Comparison of ENCODE assay signal across 27 cellular contexts in genomic region chr12:105196090-105196489, GRCh38.
"Had no signal": no experiment of that assay in that cellular context is flagged by ENCODE, and none has a peak within 500 bp of the region (broad histone marks: within the 10 kb centered on the region; RNA-seq: fewer than 3 reads in every experiment).

No MANE protein-coding gene starts in this region.

- ATAC-seq: naive thymus-derived CD4-positive, alpha-beta T cell; natural killer cell treated with Interleukin-12 subunit alpha and Interleukin-12 subunit beta and Interleukin-15 and Interleukin-18, amount 100 ng/mL, for 72 hours; pancreas; psoas muscle; right cardiac atrium; stimulated activated effector memory CD8-positive, alpha-beta T cell treated with anti-CD3 and anti-CD28 coated beads, Interleukin-12 subunit alpha, Interleukin-12 subunit beta, amount 100 ng/mL, for 72 hours; stimulated activated naive B cell treated with anti-CD40 and anti-IgM and Interleukin-4, amounts not matched to agents 10 μg/mL and 1 μg/mL and 100 μg/mL, for 72 hours had no signal

- H3K4me1 ChIP-seq: pancreas, psoas muscle, thyroid gland, tibial nerve, upper lobe of left lung, vagina had no signal

- H3K27me3 ChIP-seq: neutrophil, pancreas, sigmoid colon, stomach, thyroid gland, tibial nerve, upper lobe of left lung, vagina had no signal

- H3K27me3 Mint-ChIP-seq: naive thymus-derived CD4-positive, alpha-beta T cell; natural killer cell treated with Interleukin-12 subunit alpha and Interleukin-12 subunit beta and Interleukin-15 and Interleukin-18, amount 100 ng/mL, for 72 hours; stimulated activated naive B cell treated with anti-CD40 and anti-IgM and Interleukin-4, amounts not matched to agents 10 μg/mL and 1 μg/mL and 100 μg/mL, for 72 hours; stimulated activated naive CD8-positive, alpha-beta T cell treated with anti-CD3 and anti-CD28 coated beads, Interleukin-15, Interleukin-2, amounts not matched to agents 100 ng/mL and 50 ng/mL, for 24 hours had no signal

- DNase-seq: naive thymus-derived CD4-positive, alpha-beta T cell; nephron progenitor cell; nucleus accumbens; pancreas; psoas muscle; right cardiac atrium; sigmoid colon; small intestine; stimulated activated CD4-positive, alpha-beta T cell treated with anti-CD3 and anti-CD28 coated beads, Interleukin-15, amount 100 ng/mL, for 24 hours; stimulated activated CD4-positive, alpha-beta T cell treated with anti-CD3 and anti-CD28 coated beads, Interleukin-2, amount 100 ng/mL, for 24 hours; stimulated activated CD4-positive, alpha-beta T cell treated with anti-CD3 and anti-CD28 coated beads, Interleukin-2, amount 100 ng/mL, for 48 hours; stimulated activated CD4-positive, alpha-beta T cell treated with anti-CD3 and anti-CD28 coated beads, Interleukin-4, amount 100 ng/mL, for 24 hours; stimulated activated naive B cell treated with anti-CD40 and anti-IgM and Interleukin-4, amounts not matched to agents 10 μg/mL and 1 μg/mL and 100 μg/mL, for 72 hours; stimulated activated naive CD4-positive, alpha-beta T cell treated with Interleukin-2 at 50 U/mL for 16 hours; stomach; thyroid gland; trophoblast cell; upper lobe of left lung had no signal

- H3K9me3 Mint-ChIP-seq: naive thymus-derived CD4-positive, alpha-beta T cell; natural killer cell treated with Interleukin-12 subunit alpha and Interleukin-12 subunit beta and Interleukin-15 and Interleukin-18, amount 100 ng/mL, for 72 hours; nephron progenitor cell; neural crest cell; stimulated activated effector memory CD8-positive, alpha-beta T cell treated with anti-CD3 and anti-CD28 coated beads, Interleukin-12 subunit alpha, Interleukin-12 subunit beta, amount 100 ng/mL, for 72 hours; stimulated activated naive B cell treated with anti-CD40 and anti-IgM and Interleukin-4, amounts not matched to agents 10 μg/mL and 1 μg/mL and 100 μg/mL, for 72 hours; stimulated activated naive CD8-positive, alpha-beta T cell treated with anti-CD3 and anti-CD28 coated beads, Interleukin-15, Interleukin-2, amounts not matched to agents 100 ng/mL and 50 ng/mL, for 24 hours had no signal

- H3K27ac ChIP-seq: pancreas, psoas muscle, sigmoid colon, stomach, thoracic aorta, thyroid gland, tibial nerve, upper lobe of left lung, vagina had no signal

- H3K4me3 Mint-ChIP-seq: naive thymus-derived CD4-positive, alpha-beta T cell; natural killer cell treated with Interleukin-12 subunit alpha and Interleukin-12 subunit beta and Interleukin-15 and Interleukin-18, amount 100 ng/mL, for 72 hours; nephron progenitor cell; neural crest cell; stimulated activated effector memory CD8-positive, alpha-beta T cell treated with anti-CD3 and anti-CD28 coated beads, Interleukin-12 subunit alpha, Interleukin-12 subunit beta, amount 100 ng/mL, for 72 hours; stimulated activated naive B cell treated with anti-CD40 and anti-IgM and Interleukin-4, amounts not matched to agents 10 μg/mL and 1 μg/mL and 100 μg/mL, for 72 hours; stimulated activated naive CD8-positive, alpha-beta T cell treated with anti-CD3 and anti-CD28 coated beads, Interleukin-15, Interleukin-2, amounts not matched to agents 100 ng/mL and 50 ng/mL, for 24 hours had no signal

- H3K27ac Mint-ChIP-seq: natural killer cell treated with Interleukin-12 subunit alpha and Interleukin-12 subunit beta and Interleukin-15 and Interleukin-18, amount 100 ng/mL, for 72 hours; stimulated activated effector memory CD8-positive, alpha-beta T cell treated with anti-CD3 and anti-CD28 coated beads, Interleukin-12 subunit alpha, Interleukin-12 subunit beta, amount 100 ng/mL, for 72 hours; stimulated activated naive CD8-positive, alpha-beta T cell treated with anti-CD3 and anti-CD28 coated beads, Interleukin-15, Interleukin-2, amounts not matched to agents 100 ng/mL and 50 ng/mL, for 24 hours had no signal

- H3K4me3 ChIP-seq: pancreas, psoas muscle, sigmoid colon, stomach, thoracic aorta, thyroid gland, tibial nerve, upper lobe of left lung, vagina had no signal

- H3K4me1 Mint-ChIP-seq: neural crest cell had no signal

- FAIRE-seq: pancreas, small intestine, urothelium cell line had no signal

- H3K9me3 ChIP-seq: neutrophil, pancreas, psoas muscle, sigmoid colon, stomach, thoracic aorta, thyroid gland, tibial nerve, upper lobe of left lung, vagina had no signal
